Comparison of ENCODE assay signal across 11 cellular contexts in the genomic region with DNA sequence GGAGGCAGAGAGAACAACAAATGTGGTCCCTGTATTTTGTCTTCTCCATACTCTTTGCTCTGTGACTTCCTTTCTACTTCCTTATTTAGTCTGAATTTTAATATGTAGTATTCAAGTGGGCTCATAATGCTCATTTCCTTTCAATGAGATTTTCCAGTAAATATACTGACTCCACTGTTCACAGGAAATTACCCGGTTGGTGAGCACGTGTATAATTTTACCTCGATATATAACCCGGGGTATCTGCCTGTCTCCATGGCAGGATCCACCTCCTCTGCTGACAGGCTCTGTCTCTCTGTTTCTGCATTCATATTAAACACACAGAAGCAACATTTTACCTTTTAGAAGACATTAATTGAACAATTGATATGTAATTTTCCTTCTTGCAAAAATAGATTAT.
DNase-seq lines count a peak whose midpoint lies in the region; ATAC-seq and TF ChIP-seq lines count a peak whose summit lies in the region.
"Had no signal": no experiment of that assay in that cellular context is flagged by ENCODE, and none has a peak within 500 bp of the region (broad histone marks: within the 10 kb centered on the region; RNA-seq: fewer than 3 reads in every experiment).

No MANE protein-coding gene starts in this region.

- H3K4me3 Mint-ChIP-seq in nephron: no peak overlapping the region
- no peak overlapping the region for H3K4me3 Mint-ChIP-seq in Caco-2 (ENCODE audit: unreplicated experiment)
- H3K4me3 Mint-ChIP-seq: CD4-positive, alpha-beta memory T cell; effector memory CD8-positive, alpha-beta T cell had no signal

- H3K36me3 Mint-ChIP-seq in nephron (ENCODE audit: low read depth): no peaks in the 10 kb centered on the region
- no peaks in the 10 kb centered on the region for H3K36me3 Mint-ChIP-seq in Caco-2 (ENCODE audit: insufficient read depth, unreplicated experiment)
- H3K36me3 Mint-ChIP-seq: CD4-positive, alpha-beta memory T cell had no signal

- no peak for TF ChIP-seq CTCF in heart left ventricle (IDR thresholded peaks at IDR 0.05)
- no peak for TF ChIP-seq CTCF in mammary epithelial cell (conservative IDR thresholded peaks at IDR 0.05 in 1 of 2, IDR thresholded peaks at IDR 0.05 in 1 of 2; ENCODE audit: extremely low read depth in 1 of 2, insufficient read depth in 1 of 2, low read depth in 1 of 2, low read length in 2 of 2)
- no peak for TF ChIP-seq CTCF in nephron (IDR thresholded peaks at IDR 0.05; ENCODE audit: unreplicated experiment in 3 of 3)
- TF ChIP-seq CTCF in Caco-2 (IDR thresholded peaks at IDR 0.05; ENCODE audit: insufficient read depth in 1 of 2, low read depth in 1 of 2, low read length in 1 of 2, severe bottlenecking in 1 of 2, unreplicated experiment in 1 of 2): no peak

- POLR2A ChIA-PET in Caco-2 (lab: Charles Lee): no interaction called here

- H3K27ac Mint-ChIP-seq in nephron: peak overlapping the region; percentile 56 to 94 (median 91)
- H3K27ac Mint-ChIP-seq in Caco-2 (ENCODE audit: unreplicated experiment): no peak overlapping the region

- H3K4me1 Mint-ChIP-seq in nephron: peaks cover 49% of the 10 kb centered on the region
- H3K4me1 Mint-ChIP-seq in Caco-2 (ENCODE audit: low read depth, unreplicated experiment): peaks cover 26% of the 10 kb centered on the region

- BruUV-seq in mammary epithelial cell (replicated peaks; lab: Mats Ljungman, UMichigan) (no TSS peak), Caco-2 (replicated peaks; lab: Mats Ljungman, UMichigan) (no TSS peak)

- in situ Hi-C loops in mammary epithelial cell (cut with MboI; ENCODE audit: low sequenced_read_pairs in 2 of 2): loop anchor here (10.0 kb wide), 3 partner anchors 95 to 275 kb away; no protein-coding TSS in a partner anchor

- no peak for TF ChIP-seq POLR2A in heart left ventricle (IDR thresholded peaks at IDR 0.05)

- dilution Hi-C loops in mammary epithelial cell (cut with HindIII; ENCODE audit: low sequenced_read_pairs): no loop called here

- H3K4me1 ChIP-seq in heart left ventricle: peaks cover 2 to 52% (median 40%) of the 10 kb centered on the region in 12 donors
- H3K4me1 ChIP-seq in mammary epithelial cell (ENCODE audit: insufficient read depth, low read length): peaks cover 43% of the 10 kb centered on the region
- H3K4me1 ChIP-seq in aorta (ENCODE audit: control insufficient read depth in 1 of 2, insufficient read depth in 2 of 2, low read length in 2 of 2): peaks cover 2 to 6% of the 10 kb centered on the region in 2 donors
- peaks cover 16% of the 10 kb centered on the region for H3K4me1 ChIP-seq in Caco-2

- no peak overlapping the region for H3K9ac ChIP-seq in mammary epithelial cell (ENCODE audit: insufficient read depth, low read length)

- H3K27me3 Mint-ChIP-seq in nephron (ENCODE audit: low read depth): no peaks in the 10 kb centered on the region
- no peaks in the 10 kb centered on the region for H3K27me3 Mint-ChIP-seq in Caco-2 (ENCODE audit: insufficient read depth, unreplicated experiment)
- H3K27me3 Mint-ChIP-seq: CD4-positive, alpha-beta memory T cell had no signal

- intact Hi-C loops in heart left ventricle (cut with DNase I): loop anchor here in 9 of 10 donors (2.0 to 10.0 kb wide), 21 partner anchors 105 to 668 kb away; a partner anchor contains a TSS
- intact Hi-C loops in cardiac septum (cut with DNase I): loop anchor here (2.0 to 10.0 kb wide), 4 partner anchors 43 to 317 kb away; no protein-coding TSS in a partner anchor
- intact Hi-C loops in mammary epithelial cell (cut with micrococcal nuclease): loop anchor here (2.0 to 5.0 kb wide), 3 partner anchors 103 to 393 kb away; a partner anchor contains a TSS
- intact Hi-C loops in aorta (cut with DNase I): loop anchor here (5.0 to 10.0 kb wide), 8 partner anchors 48 to 535 kb away; a partner anchor contains a TSS
- intact Hi-C loops in Caco-2 (cut with micrococcal nuclease; ENCODE audit: unreplicated experiment): loop anchor here (5.0 kb wide), 2 partner anchors 528 to 668 kb away; a partner anchor contains a TSS

- CTCF ChIA-PET in mammary epithelial cell (lab: Charles Lee; ENCODE audit: low non-redundant PET): no interaction called here
- CTCF ChIA-PET in Caco-2 (lab: Charles Lee): interaction anchor here (0.6 kb wide), 1 partner anchor 534 kb away, joined by 8 read pairs; no protein-coding TSS in a partner anchor

- H3K9me3 Mint-ChIP-seq in nephron: no peaks in the 10 kb centered on the region
- no peaks in the 10 kb centered on the region for H3K9me3 Mint-ChIP-seq in Caco-2 (ENCODE audit: unreplicated experiment)
- H3K9me3 Mint-ChIP-seq: CD4-positive, alpha-beta memory T cell; effector memory CD8-positive, alpha-beta T cell had no signal

- ATAC-seq in heart left ventricle (no peak), aorta (ENCODE audit: low FRiP score) (peak; percentile 27)
- ATAC-seq: effector memory CD8-positive, alpha-beta T cell had no signal

- H3K4me3 ChIP-seq in heart left ventricle (peak overlapping the region in 3 of 12 donors; percentile 16 to 25 (median 20)), mammary epithelial cell (replicated peaks in 1 of 3; ENCODE audit: insufficient read depth in 1 of 3, low read depth in 2 of 3, low read length in 3 of 3) (no peak overlapping the region), aorta (ENCODE audit: low read length in 2 of 2) (no peak overlapping the region), Caco-2 (ENCODE audit: low read depth, low read length) (no peak overlapping the region), MG63 (no peak overlapping the region)

- H3K27me3 ChIP-seq in heart left ventricle (no peaks in the 10 kb centered on the region), mammary epithelial cell (ENCODE audit: insufficient read depth, low read length) (no peaks in the 10 kb centered on the region), aorta (ENCODE audit: control insufficient read depth in 1 of 2, insufficient read depth in 2 of 2, low read length in 1 of 2) (no peaks in the 10 kb centered on the region), Caco-2 (replicated peaks; ENCODE audit: control insufficient read depth, insufficient read depth, low read length) (no peaks in the 10 kb centered on the region), MG63 (no peaks in the 10 kb centered on the region)

- H3K36me3 ChIP-seq in heart left ventricle (no peaks in the 10 kb centered on the region), mammary epithelial cell (ENCODE audit: insufficient read depth, low read length) (no peaks in the 10 kb centered on the region), aorta (ENCODE audit: control insufficient read depth in 1 of 2, insufficient read depth in 2 of 2, low read length in 1 of 2) (no peaks in the 10 kb centered on the region), Caco-2 (ENCODE audit: control insufficient read depth, insufficient read depth, low read length) (no peaks in the 10 kb centered on the region), MG63 (no peaks in the 10 kb centered on the region; the same call in 1 of the 2 replicates)

- no peaks in the 10 kb centered on the region for H4K20me1 ChIP-seq in mammary epithelial cell (ENCODE audit: insufficient read depth, low read length)

- no peak for DNase-seq in heart left ventricle
- no peak for DNase-seq in cardiac septum (ENCODE audit: low spot score)
- no peak for DNase-seq in mammary epithelial cell
- no peak for DNase-seq in aorta
- no peak for DNase-seq in Caco-2
- DNase-seq in NCI-H1105 (lab: John Stamatoyannopoulos, UW): no peak
- DNase-seq in MG63: no peak
- DNase-seq: CD4-positive, alpha-beta memory T cell; effector memory CD8-positive, alpha-beta T cell had no signal

- peak overlapping the region; percentile 46 for H2AFZ ChIP-seq in mammary epithelial cell (ENCODE audit: low read depth, low read length)

- WGBS in heart left ventricle, 4 donors: 13 to 20% (median 16%) methylated on average over 4 of the region's 4 CpGs
- WGBS in mammary epithelial cell (ENCODE audit: low coverage, missing lambda C conversion rate): 33% methylated on average over 4 of the region's 4 CpGs
- WGBS in aorta, 2 donors: 0 to 1% methylated on average over 4 of the region's 4 CpGs

- H3K27ac ChIP-seq in heart left ventricle: peak overlapping the region; percentile 19 to 77 (median 65)
- H3K27ac ChIP-seq in mammary epithelial cell (ENCODE audit: insufficient read depth, low read depth, low read length): peak overlapping the region; percentile 60
- peak overlapping the region; percentile 10 to 49 for H3K27ac ChIP-seq in aorta (ENCODE audit: low read depth in 1 of 2, low read length in 2 of 2)
- H3K27ac ChIP-seq: RWPE1 had no signal

- H3K9me3 ChIP-seq in heart left ventricle: no peaks in the 10 kb centered on the region
- H3K9me3 ChIP-seq in mammary epithelial cell (replicated peaks; ENCODE audit: insufficient read depth, low read length): no peaks in the 10 kb centered on the region
- no peaks in the 10 kb centered on the region for H3K9me3 ChIP-seq in aorta (ENCODE audit: control insufficient read depth, low read length)
- no peaks in the 10 kb centered on the region for H3K9me3 ChIP-seq in Caco-2
- H3K9me3 ChIP-seq in MG63: no peaks in the 10 kb centered on the region

- H3K4me2 ChIP-seq in mammary epithelial cell (ENCODE audit: insufficient read depth, low read depth, low read length): no peak overlapping the region

- no peaks in the 10 kb centered on the region for H3K79me2 ChIP-seq in mammary epithelial cell (ENCODE audit: insufficient read depth, low read length)
